Comparison of ENCODE assay signal across 26 cellular contexts in genomic region chr9:107342762-107343161, GRCh38.
"Had no signal": no experiment of that assay in that cellular context is flagged by ENCODE, and none has a peak within 500 bp of the region (broad histone marks: within the 10 kb centered on the region; RNA-seq: fewer than 3 reads in every experiment).

No MANE protein-coding gene starts in this region.

- H3K4me3 Mint-ChIP-seq: naive thymus-derived CD8-positive, alpha-beta T cell; nephron progenitor cell; stimulated activated naive CD8-positive, alpha-beta T cell treated with anti-CD3 and anti-CD28 coated beads, Interleukin-15, amount 100 ng/mL, for 72 hours; type B pancreatic cell had no signal

- H3K27ac Mint-ChIP-seq: nephron progenitor cell; stimulated activated naive CD8-positive, alpha-beta T cell treated with anti-CD3 and anti-CD28 coated beads, Interleukin-15, amount 100 ng/mL, for 72 hours had no signal

- H3K27me3 Mint-ChIP-seq: stimulated activated naive CD8-positive, alpha-beta T cell treated with anti-CD3 and anti-CD28 coated beads, Interleukin-15, amount 100 ng/mL, for 72 hours; type B pancreatic cell had no signal

- ATAC-seq: esophagus mucosa; foreskin keratinocyte; gastroesophageal sphincter; heart right ventricle; left cardiac atrium; left lung; naive thymus-derived CD8-positive, alpha-beta T cell; pancreas; sciatic nerve; stimulated activated naive CD8-positive, alpha-beta T cell treated with anti-CD3 and anti-CD28 coated beads, Interleukin-15, amount 100 ng/mL, for 72 hours had no signal

- H3K27ac ChIP-seq: dorsolateral prefrontal cortex, epithelial cell of prostate, foreskin keratinocyte, gastroesophageal sphincter, heart right ventricle, left lung, pancreas, spleen, suprapubic skin had no signal

- FAIRE-seq: colon, islet of Langerhans, pancreas, urothelium cell line had no signal

- H3K27me3 ChIP-seq: dorsolateral prefrontal cortex, foreskin keratinocyte, gastroesophageal sphincter, heart right ventricle, left lung, pancreas, spleen, suprapubic skin had no signal

- DNase-seq: central memory CD4-positive, alpha-beta T cell; dorsolateral prefrontal cortex; effector CD4-positive, alpha-beta T cell; foreskin keratinocyte; heart right ventricle; hippocampal formation; left cardiac atrium; left lung; mesenchymal stem cell; naive thymus-derived CD8-positive, alpha-beta T cell; nephron progenitor cell; occipital lobe; pancreas; spleen; stimulated activated CD4-positive, alpha-beta T cell treated with anti-CD3 and anti-CD28 coated beads, Interleukin-4, amount 100 ng/mL, for 4 hours; stimulated activated naive CD4-positive, alpha-beta T cell; stimulated activated naive CD8-positive, alpha-beta T cell treated with anti-CD3 and anti-CD28 coated beads, Interleukin-15, amount 100 ng/mL, for 72 hours had no signal

- H3K9me3 ChIP-seq: gastroesophageal sphincter, heart right ventricle, left lung, pancreas, spleen, suprapubic skin had no signal

- H3K4me3 ChIP-seq: dorsolateral prefrontal cortex, gastroesophageal sphincter, heart right ventricle, left lung, pancreas, spleen, suprapubic skin had no signal

- H3K36me3 ChIP-seq: gastroesophageal sphincter, pancreas, suprapubic skin had no signal

- H3K9me3 Mint-ChIP-seq: naive thymus-derived CD8-positive, alpha-beta T cell; nephron progenitor cell; stimulated activated naive CD8-positive, alpha-beta T cell treated with anti-CD3 and anti-CD28 coated beads, Interleukin-15, amount 100 ng/mL, for 72 hours; type B pancreatic cell had no signal

- H3K36me3 Mint-ChIP-seq: naive thymus-derived CD8-positive, alpha-beta T cell had no signal
